8 cellular contexts compared by ENCODE assay signal in genomic region chr9:116137010-116137409, GRCh38.
"Had no signal": no experiment of that assay in that cellular context is flagged by ENCODE, and none has a peak within 500 bp of the region (broad histone marks: within the 10 kb centered on the region; RNA-seq: fewer than 3 reads in every experiment).

No MANE protein-coding gene starts in this region.

- ATAC-seq: GM23338, HepG2 had no signal

- H3K27me3 Mint-ChIP-seq: IgD-negative memory B cell had no signal

- H3K4me2 ChIP-seq: GM23338 had no signal

- H3K27ac ChIP-seq: HL-60 had no signal

- DNase-seq: H7, HCEC 1CT, KG1 had no signal

- H3K4me3 Mint-ChIP-seq: GM23338 had no signal

- H3K4me3 ChIP-seq: GM23338 had no signal

- H3K9me3 Mint-ChIP-seq: GM23338 had no signal

- H3K4me1 Mint-ChIP-seq: GM23338, IgD-negative memory B cell had no signal

- FAIRE-seq: H1, HepG2 had no signal

- H3K27ac Mint-ChIP-seq: GM23338, IgD-negative memory B cell had no signal

- H2AFZ ChIP-seq: GM23338 had no signal
